8 cellular contexts compared by ENCODE assay signal in the genomic region with DNA sequence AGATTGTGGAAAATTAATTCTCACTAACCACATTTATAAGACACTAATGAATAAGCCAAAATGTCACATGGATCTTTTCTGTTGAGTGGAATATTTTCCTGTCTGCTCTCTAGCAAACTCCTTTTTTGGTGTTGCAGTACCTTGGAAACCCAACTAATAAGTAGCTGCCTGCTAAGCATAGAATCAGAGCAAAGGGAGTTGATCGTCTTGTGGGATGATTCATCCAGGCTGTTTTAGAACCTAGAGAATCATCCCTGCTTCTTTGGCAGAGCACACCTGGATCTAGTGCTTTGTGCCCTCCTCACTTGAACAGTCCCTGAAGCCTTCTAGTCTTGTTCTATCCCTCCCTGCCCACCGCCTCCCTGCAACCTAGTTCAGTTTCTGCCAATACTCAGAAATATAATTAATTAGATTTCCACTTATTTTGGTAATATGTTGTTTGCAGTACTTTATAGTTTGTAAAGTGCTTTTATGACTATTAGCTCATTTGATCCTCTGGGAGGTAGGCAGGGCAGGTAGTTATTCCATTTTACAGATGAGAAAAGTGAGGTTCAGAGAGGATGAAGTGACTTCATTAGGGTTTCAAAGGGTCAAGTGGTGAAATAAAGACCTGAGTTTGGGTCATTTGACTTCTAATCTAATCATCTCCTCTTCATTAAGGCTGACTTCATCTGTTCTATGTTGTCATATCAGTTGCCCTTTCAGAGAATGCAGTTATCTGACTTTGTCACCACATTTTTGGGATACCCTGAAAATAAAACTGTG. TPM values are rescaled to one million over a fixed set of nuclear protein-coding genes. Genes with fewer than 3 reads are reported as not detected.
DNase-seq lines count a peak whose midpoint lies in the region; ATAC-seq and TF ChIP-seq lines count a peak whose summit lies in the region.

No MANE protein-coding gene starts in this region.

- H3K9me3 Mint-ChIP-seq in CD14-positive monocyte (peaks cover 0 to 3% (median 0%) of the 10 kb centered on the region in 7 donors), natural killer cell (no peaks in the 10 kb centered on the region)
- no peaks in the 10 kb centered on the region for H3K9me3 Mint-ChIP-seq in dendritic cell treated with granulocyte-macrophage colony-stimulating factor and Interleukin-4, amounts not matched to agents 40 ng/mL and 50 ng/mL, for 4 days

- peaks cover 78% of the 10 kb centered on the region for H3K4me1 Mint-ChIP-seq in CD14-positive monocyte
- H3K4me1 Mint-ChIP-seq in dendritic cell treated with granulocyte-macrophage colony-stimulating factor and Interleukin-4, amounts not matched to agents 40 ng/mL and 50 ng/mL, for 4 days (ENCODE audit: low read depth), result peaks cover 61% of the 10 kb centered on the region
- H3K4me1 Mint-ChIP-seq in natural killer cell, result peaks cover 21 to 43% of the 10 kb centered on the region in 2 donors

- H3K36me3 Mint-ChIP-seq in CD14-positive monocyte (peaks cover 11 to 13% of the 10 kb centered on the region in 2 donors), natural killer cell (no peaks in the 10 kb centered on the region)
- H3K36me3 Mint-ChIP-seq in dendritic cell treated with granulocyte-macrophage colony-stimulating factor and Interleukin-4, amounts not matched to agents 40 ng/mL and 50 ng/mL, for 4 days (ENCODE audit: low read depth), result peaks cover 27% of the 10 kb centered on the region

- ATAC-seq in natural killer cell, result no peak

- TF ChIP-seq CTCF in CD14-positive monocyte (IDR thresholded peaks at IDR 0.05), result no peak
- no peak for TF ChIP-seq CTCF in natural killer cell (IDR thresholded peaks at IDR 0.05)

- H3K27me3 Mint-ChIP-seq in CD14-positive monocyte (ENCODE audit: low read depth in 3 of 3), result peaks cover 0 to 3% (median 1%) of the 10 kb centered on the region in 3 donors
- no peaks in the 10 kb centered on the region for H3K27me3 Mint-ChIP-seq in dendritic cell treated with granulocyte-macrophage colony-stimulating factor and Interleukin-4, amounts not matched to agents 40 ng/mL and 50 ng/mL, for 4 days
- no peaks in the 10 kb centered on the region for H3K27me3 Mint-ChIP-seq in natural killer cell (ENCODE audit: low read depth in 2 of 2)

- intact Hi-C loops in CD14-positive monocyte (cut with micrococcal nuclease) (loop anchor here in 1 of 2 donors (2.0 kb wide), 1 partner anchor 27 kb away; no protein-coding TSS in a partner anchor), natural killer cell (cut with micrococcal nuclease) (no loop called here)
- intact Hi-C loops in dendritic cell treated with granulocyte-macrophage colony-stimulating factor and Interleukin-4, amounts not matched to agents 40 ng/mL and 50 ng/mL, for 4 days (cut with micrococcal nuclease), result no loop called here

- DNase-seq in CD14-positive monocyte (ENCODE audit: low spot score) (no peak), LHCN-M2 (ENCODE audit: low read depth) (peak; percentile 15), natural killer cell (no peak), SKM-1 (lab: John Stamatoyannopoulos, UW; ENCODE audit: unreplicated experiment) (no peak), dedifferentiated amniotic fluid mesenchymal stem cell (ENCODE audit: extremely low spot score) (no peak), inferior parietal cortex (ENCODE audit: extremely low spot score) (no peak), NCI-H1436 treated with DMSO at 0.1 percent for 48 hours (lab: John Stamatoyannopoulos, UW) (no peak)

- H3K4me3 Mint-ChIP-seq in CD14-positive monocyte (peak overlapping the region; percentile 91 to 97), natural killer cell (peak overlapping the region; percentile 93)
- peak overlapping the region; percentile 70 for H3K4me3 Mint-ChIP-seq in dendritic cell treated with granulocyte-macrophage colony-stimulating factor and Interleukin-4, amounts not matched to agents 40 ng/mL and 50 ng/mL, for 4 days

- peak overlapping the region; percentile 90 to 98 (median 95) for H3K27ac Mint-ChIP-seq in CD14-positive monocyte
- peak overlapping the region; percentile 81 for H3K27ac Mint-ChIP-seq in dendritic cell treated with granulocyte-macrophage colony-stimulating factor and Interleukin-4, amounts not matched to agents 40 ng/mL and 50 ng/mL, for 4 days
- peak overlapping the region; percentile 87 to 89 for H3K27ac Mint-ChIP-seq in natural killer cell

RNA-seq across cellular contexts. Expression of a gene that starts 2.5 kb away (rescaled TPM):
- polyA plus RNA-seq in CD14-positive monocyte, result 10 to 100 TPM; 20.0 to 24.0 TPM
- total RNA-seq in LHCN-M2 (2014; rRNA removed) (4.7 and 5.7 TPM in 2 replicates), natural killer cell (10 to 100 TPM; 21.8 to 32.0 (median 31.7) TPM)
- polyA plus RNA-seq in LHCN-M2 (2012), result 4.4 TPM

RNA-seq across cellular contexts. Expression of a gene that starts 40.5 kb away (rescaled TPM):
- under 1 TPM in 1 of 2 donors, not detected in 1; 0.13 TPM for polyA plus RNA-seq in CD14-positive monocyte
- total RNA-seq in LHCN-M2 (2014; rRNA removed) (33.0 and 46.2 TPM in 2 replicates), natural killer cell (1 to 10 TPM; 1.9 to 4.9 (median 2.4) TPM)
- polyA plus RNA-seq in LHCN-M2 (2012), result 15.2 TPM
